ENCODE assay signal across 8 cellular contexts in the genomic region with DNA sequence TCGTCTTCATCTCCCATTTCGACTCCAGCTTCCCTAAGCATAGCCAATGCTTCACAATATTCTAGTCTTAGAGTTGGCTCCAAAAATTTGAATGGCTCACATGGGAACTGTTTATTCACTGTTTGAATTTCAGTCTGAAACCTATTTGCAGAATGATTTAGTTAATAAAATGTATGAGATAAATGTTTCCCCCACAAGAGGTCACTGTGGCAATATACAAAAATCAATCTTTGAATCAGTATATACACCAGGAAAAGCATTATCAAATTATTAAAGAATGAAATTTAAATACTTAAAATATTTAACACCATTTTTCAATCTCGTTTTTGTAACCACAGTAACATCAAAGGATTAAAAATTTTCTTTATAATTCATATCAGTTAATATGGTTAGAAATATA. TPM values are rescaled to one million over a fixed set of nuclear protein-coding genes. Genes with fewer than 3 reads are reported as not detected.
DNase-seq lines count a peak whose midpoint lies in the region; ATAC-seq and TF ChIP-seq lines count a peak whose summit lies in the region.

No MANE protein-coding gene starts in this region.

- H2BK120ac ChIP-seq in IMR-90 (ENCODE audit: low read depth, low read length): no peak overlapping the region

- H3K23ac ChIP-seq in IMR-90 (ENCODE audit: low read depth, low read length): no peak overlapping the region

- peaks cover 3% of the 10 kb centered on the region; the same call in 1 of the 2 replicates for H4K20me1 ChIP-seq in IMR-90 (ENCODE audit: insufficient read depth, low read length)

- no peak overlapping the region for H3K4ac ChIP-seq in IMR-90 (ENCODE audit: low read depth, low read length)

- no peak overlapping the region for H3K14ac ChIP-seq in IMR-90 (replicated peaks; ENCODE audit: low read depth, low read length)

- H4K5ac ChIP-seq in IMR-90 (ENCODE audit: low read depth, low read length): no peak overlapping the region

- H3K56ac ChIP-seq in IMR-90 (ENCODE audit: extremely low read depth, insufficient read depth, low read length): no peak overlapping the region

- no peaks in the 10 kb centered on the region for H3K79me1 ChIP-seq in IMR-90 (ENCODE audit: low read depth in 1 of 2, low read length in 2 of 2)

- no peak overlapping the region for H3K4me2 ChIP-seq in IMR-90 (ENCODE audit: low read depth, low read length)

- CTCF ChIA-PET in IMR-90 (lab: Yijun Ruan, JAX): interaction anchor here (0.6 kb wide), 1 partner anchor 89 kb away, joined by 3 read pairs; no protein-coding TSS in a partner anchor

- dilution Hi-C loops in IMR-90 (cut with HindIII; ENCODE audit: low sequenced_read_pairs, unreplicated experiment): no loop called here

- H3K36me3 ChIP-seq in IMR-90 (ENCODE audit: control insufficient read depth, insufficient read depth, low read length) (peaks cover 2% of the 10 kb centered on the region; the same call in 1 of the 2 replicates), SJCRH30 (peaks cover 50% of the 10 kb centered on the region)

- POLR2A ChIA-PET in IMR-90 (lab: Charles Lee; ENCODE audit: unreplicated experiment): no interaction called here

- H2AK5ac ChIP-seq in IMR-90 (ENCODE audit: low read depth, low read length): no peak overlapping the region

- H3K18ac ChIP-seq in IMR-90 (ENCODE audit: low read depth, low read length): no peak overlapping the region

- no peak overlapping the region for H2AK9ac ChIP-seq in IMR-90 (replicated peaks; ENCODE audit: low read depth, low read length, poor library complexity)

- in situ Hi-C loops in IMR-90 (cut with MboI; ENCODE audit: low sequenced_read_pairs): loop anchor here (5.0 to 25.0 kb wide), 2 partner anchors 461 to 1921 kb away; no protein-coding TSS in a partner anchor

- no peak overlapping the region; the same call in 2 of the 3 replicates for H2BK15ac ChIP-seq in IMR-90 (ENCODE audit: low read depth, low read length)

- TF ChIP-seq CTCF in IMR-90 (conservative IDR thresholded peaks at IDR 0.05; ENCODE audit: low read depth, low read length) (peak; percentile 45), fibroblast of mammary gland (conservative IDR thresholded peaks at IDR 0.05; ENCODE audit: control insufficient read depth, insufficient read depth, low read depth, low read length) (peak; percentile 41), retinal pigment epithelial cell (conservative IDR thresholded peaks at IDR 0.05; ENCODE audit: low read depth, low read length) (peak; percentile 36)

- no peak overlapping the region for H2BK5ac ChIP-seq in IMR-90 (ENCODE audit: low read depth, low read length, poor library complexity, severe bottlenecking)

- no peaks in the 10 kb centered on the region for H3K9me1 ChIP-seq in IMR-90 (ENCODE audit: insufficient read depth, low read length)

- no peak for TF ChIP-seq POLR2A in IMR-90 (IDR thresholded peaks at IDR 0.05; ENCODE audit: low read depth, low read length)

- DNase-seq in DMS 273 (lab: John Stamatoyannopoulos, UW; ENCODE audit: unreplicated experiment): peak; percentile 69
- peak; percentile 40 for DNase-seq in IMR-90
- peak in 1 of 2 experiments; percentile 81 for DNase-seq in SJCRH30
- peak; percentile 52 for DNase-seq in fibroblast of mammary gland (ENCODE audit: low read depth)
- no peak for DNase-seq in retinal pigment epithelial cell (ENCODE audit: low read depth)
- DNase-seq in mucosa of gallbladder (ENCODE audit: low spot score): no peak

- no TSS peak for BruUV-seq in IMR-90 (replicated peaks; lab: Mats Ljungman, UMichigan)

- no CpG with 5 or more reads among the region's 3 CpGs for WGBS in IMR-90 (ENCODE audit: extremely low coverage in 2 of 2, insufficient read length in 1 of 2), 2 experiments

- no peak overlapping the region for H4K91ac ChIP-seq in IMR-90 (ENCODE audit: insufficient read depth, low read depth, low read length)

- H3K27me3 ChIP-seq in IMR-90 (ENCODE audit: control insufficient read depth, insufficient read depth, low read length): no peaks in the 10 kb centered on the region
- no peaks in the 10 kb centered on the region for H3K27me3 ChIP-seq in SJCRH30

- no peak overlapping the region for H4K8ac ChIP-seq in IMR-90 (ENCODE audit: low read depth in 2 of 2, low read length in 2 of 2)

- no peak overlapping the region for H2BK20ac ChIP-seq in IMR-90 (ENCODE audit: low read depth, low read length)

- H3K4me3 ChIP-seq in IMR-90 (ENCODE audit: insufficient read depth, low read depth, low read length) (no peak overlapping the region), SJCRH30 (no peak overlapping the region), fibroblast of mammary gland (ENCODE audit: control insufficient read depth, low read depth, low read length) (no peak overlapping the region), retinal pigment epithelial cell (ENCODE audit: low read length) (no peak overlapping the region)

- no peak overlapping the region for H3K9ac ChIP-seq in IMR-90 (ENCODE audit: low read depth, low read length)

- TF ChIP-seq RAD21 in IMR-90 (IDR thresholded peaks at IDR 0.05; ENCODE audit: low read length): peak; percentile 43

- peak; percentile 71 for ATAC-seq in IMR-90 (ENCODE audit: low read depth)
- ATAC-seq in GM21786 (IDR thresholded peaks at IDR 0.05; ENCODE audit: unreplicated experiment): no peak
- no peak for ATAC-seq in GM21515 (IDR thresholded peaks at IDR 0.05; ENCODE audit: unreplicated experiment)

- no peak overlapping the region for H2AFZ ChIP-seq in IMR-90 (replicated peaks; ENCODE audit: low read length, poor library complexity)

- H3K4me1 ChIP-seq in IMR-90 (ENCODE audit: control insufficient read depth, insufficient read depth, low read length) (no peaks in the 10 kb centered on the region), SJCRH30 (peaks cover 17% of the 10 kb centered on the region)

- intact Hi-C loops in IMR-90 (cut with micrococcal nuclease): loop anchor here (1.0 to 5.0 kb wide), 2 partner anchors 462 to 1921 kb away; no protein-coding TSS in a partner anchor

- H3K9me3 ChIP-seq in IMR-90 (ENCODE audit: control insufficient read depth, insufficient read depth, low read length) (no peaks in the 10 kb centered on the region), SJCRH30 (replicated peaks) (no peaks in the 10 kb centered on the region)

- no peak overlapping the region for H3K27ac ChIP-seq in IMR-90 (ENCODE audit: insufficient read depth, low read length)
- H3K27ac ChIP-seq in SJCRH30: peak overlapping the region; percentile 6; the same call in 1 of the 2 replicates

TF ChIP-seq in IMR-90, 13 proteins besides CTCF, POLR2A, EP300 and RAD21:
- TF ChIP-seq SMC3 (IDR thresholded peaks at IDR 0.05; ENCODE audit: low read depth, low read length): peak; percentile 30; the same call in 1 of the 2 replicates
- no peak for TF ChIP-seq NFE2L2 (IDR thresholded peaks at IDR 0.05; ENCODE audit: low read depth, low read length)

RNA-seq across cellular contexts. Expression of gene MCM6, which starts 40.0 kb away (rescaled TPM):
- total RNA-seq in IMR-90 (2012; rRNA removed) (29.6 and 36.7 TPM in 2 replicates), mucosa of gallbladder (10.2 TPM)
- polyA plus RNA-seq in IMR-90 (2012; rRNA removed): 18.6 and 21.4 TPM in 2 replicates
- polyA plus RNA-seq in IMR-90 (2012; cell fraction: cytosol; rRNA removed): 4.9 and 9.7 TPM in 2 replicates
- 1.7 and 10.6 TPM in 2 replicates for polyA plus RNA-seq in IMR-90 (2012; cell fraction: nucleus; rRNA removed; ENCODE audit: low replicate concordance)
- total RNA-seq in SJCRH30 (2014; rRNA removed; shearing (Covaris generic)): 102 and 110 TPM in 2 replicates

Comparison
In these comparisons a context has a peak if more than half of its experiments do, and no peak if none do; other contexts are left out.
1. DNase-seq: peak in DMS 273 (single experiment), IMR-90 (single experiment) and fibroblast of mammary gland (single experiment); none in retinal pigment epithelial cell (single experiment) and mucosa of gallbladder (single experiment).
2. Peak in every context shown above with its lines, with median percentiles within 50 percentile points of each other: CTCF ChIP-seq.